8 cellular contexts compared by ENCODE assay signal in the genomic region with DNA sequence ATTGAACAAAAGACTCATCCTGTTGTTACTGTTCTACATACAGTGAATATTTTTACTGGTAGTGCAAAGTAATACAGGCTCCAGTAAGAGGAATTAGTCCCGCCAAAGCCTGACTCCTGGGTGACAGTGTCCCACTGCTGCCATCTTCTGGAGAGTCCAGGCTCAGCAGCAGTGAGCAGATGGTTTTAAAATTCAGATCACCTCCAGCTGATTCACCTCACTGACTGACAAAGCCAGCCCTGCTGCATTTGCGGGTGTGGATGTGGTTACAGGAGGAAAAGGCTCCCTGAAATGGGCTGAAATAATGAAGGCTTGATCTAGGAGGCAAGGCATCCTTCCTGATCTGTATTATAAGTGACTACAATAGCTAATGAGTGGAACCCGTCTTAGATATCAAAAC.
DNase-seq lines count a peak whose midpoint lies in the region; ATAC-seq and TF ChIP-seq lines count a peak whose summit lies in the region.

No MANE protein-coding gene starts in this region.

- TF ChIP-seq CTCF in WI38 (IDR thresholded peaks at IDR 0.05; ENCODE audit: low read depth, low read length): peak; percentile 86

- peak; percentile 25 for DNase-seq in NCI-H1436 (lab: John Stamatoyannopoulos, UW)
- DNase-seq in NCI-H1436 treated with DMSO at 0.1 percent for 48 hours (lab: John Stamatoyannopoulos, UW): no peak
- DNase-seq in NCI-H2227 (lab: John Stamatoyannopoulos, UW; ENCODE audit: unreplicated experiment): peak; percentile 75
- peak; percentile 93 for DNase-seq in cerebellar cortex (ENCODE audit: low spot score)
- DNase-seq in kidney glomerular epithelial cell (lab: John Stamatoyannopoulos, UW): peak; percentile 82
- peak; percentile 54 for DNase-seq in stimulated activated CD4-positive, alpha-beta T cell treated with anti-CD3 and anti-CD28 coated beads, Interleukin-4, amount 100 ng/mL, for 1 hour

- peak; percentile 85 for ATAC-seq in HG02885 (IDR thresholded peaks at IDR 0.05; ENCODE audit: poor library complexity, unreplicated experiment)

- no peak overlapping the region for H3K4me3 ChIP-seq in WI38 (ENCODE audit: low read depth, low read length)
